In genomic region chr2:190912731-190913130, GRCh38 we compare ENCODE assay signal across 22 cellular contexts. TPM values are rescaled to one million over a fixed set of nuclear protein-coding genes. Genes with fewer than 3 reads are reported as not detected.
DNase-seq lines count a peak whose midpoint lies in the region; ATAC-seq and TF ChIP-seq lines count a peak whose summit lies in the region.
"Had no signal": no experiment of that assay in that cellular context is flagged by ENCODE, and none has a peak within 500 bp of the region (broad histone marks: within the 10 kb centered on the region; RNA-seq: fewer than 3 reads in every experiment).

No MANE protein-coding gene starts in this region.

- H3K4me1 Mint-ChIP-seq in nephron progenitor cell = no peaks in the 10 kb centered on the region

- intact Hi-C loops in left ventricle myocardium superior (cut with micrococcal nuclease) = no loop called here

- H3K27ac Mint-ChIP-seq in nephron progenitor cell = no peak overlapping the region
- H3K27ac Mint-ChIP-seq: CD4-positive, alpha-beta T cell had no signal

- no peak for ATAC-seq in left ventricle myocardium superior
- ATAC-seq: gastrocnemius medialis had no signal

- H3K36me3 ChIP-seq in BE2C = peaks cover 24% of the 10 kb centered on the region

- H3K36me3 Mint-ChIP-seq in nephron progenitor cell (ENCODE audit: low read depth) = peaks cover 36% of the 10 kb centered on the region

- TF ChIP-seq CTCF in nephron progenitor cell (IDR thresholded peaks at IDR 0.05) = no peak
- TF ChIP-seq CTCF in BE2C (IDR thresholded peaks at IDR 0.05; ENCODE audit: low read depth, low read length) = no peak

- H3K9me3 Mint-ChIP-seq in nephron progenitor cell = no peaks in the 10 kb centered on the region
- H3K9me3 Mint-ChIP-seq: CD4-positive, alpha-beta T cell; IgD-negative memory B cell had no signal

- no peak overlapping the region for H3K4me3 Mint-ChIP-seq in nephron progenitor cell
- H3K4me3 Mint-ChIP-seq: CD4-positive, alpha-beta T cell; IgD-negative memory B cell had no signal

- H3K27me3 ChIP-seq in BE2C = no peaks in the 10 kb centered on the region
- H3K27me3 ChIP-seq: adrenal gland, gastrocnemius medialis, sigmoid colon had no signal

- peak; percentile 73 for DNase-seq in A172 (ENCODE audit: low spot score)
- DNase-seq in EL = peak; percentile 57
- DNase-seq in RPMI7951 (ENCODE audit: low read depth) = peak; percentile 47
- peak; percentile 28 for DNase-seq in fibroblast of peridontal ligament (ENCODE audit: extremely low read depth)
- no peak for DNase-seq in nephron progenitor cell
- no peak for DNase-seq in BE2C
- DNase-seq in left ventricle myocardium superior = no peak
- no peak for DNase-seq in stimulated activated naive CD4-positive, alpha-beta T cell treated with Interleukin-2 at 50 U/mL for 16 hours (lab: John Stamatoyannopoulos, UW)
- DNase-seq: activated effector memory CD4-positive, alpha-beta T cell treated with anti-CD3 and anti-CD28 coated beads, Interleukin-2, amount 50 U/mL, for 16 hours; CD4-positive, alpha-beta T cell; gastrocnemius medialis; islet precursor cell; MM.1S; NCI-H1436; NCI-H524 treated with DMSO at 0.1 percent for 48 hours; posterior cingulate gyrus; RPMI8226; sigmoid colon; substantia nigra had no signal

- no peaks in the 10 kb centered on the region for H3K27me3 Mint-ChIP-seq in nephron progenitor cell (ENCODE audit: low read depth, poor library complexity)
- H3K27me3 Mint-ChIP-seq: CD4-positive, alpha-beta T cell; IgD-negative memory B cell had no signal

- H3K4me3 ChIP-seq in BE2C (ENCODE audit: low read depth, low read length) = no peak overlapping the region
- H3K4me3 ChIP-seq: adrenal gland, gastrocnemius medialis, GM12878, sigmoid colon had no signal

- H3K9me3 ChIP-seq in BE2C = no peaks in the 10 kb centered on the region
- H3K9me3 ChIP-seq: adrenal gland, gastrocnemius medialis, sigmoid colon had no signal

- H3K4me1 ChIP-seq in BE2C = peaks cover 3% of the 10 kb centered on the region; the same call in 1 of the 2 replicates
- H3K4me1 ChIP-seq: gastrocnemius medialis had no signal

RNA-seq across cellular contexts. Expression of gene GLS, which starts 32.1 kb away (rescaled TPM):
- total RNA-seq in A172 (2014; rRNA removed; shearing (Covaris generic)) = 221 and 233 TPM in 2 replicates
- 108 and 128 TPM in 2 replicates for total RNA-seq in RPMI7951 (2014; rRNA removed; shearing (Covaris generic))
- 56.2 TPM for polyA plus RNA-seq in BE2C (2012; ENCODE audit: insufficient read depth, insufficient read length, low read depth)
- 52.2 TPM for total RNA-seq in left ventricle myocardium superior

Comparison
In these comparisons a context has a peak if more than half of its experiments do, and no peak if none do; other contexts are left out.
1. DNase-seq: peak in A172 (single experiment), EL (single experiment), RPMI7951 (single experiment) and fibroblast of peridontal ligament (single experiment); none in nephron progenitor cell (single experiment), BE2C (single experiment), left ventricle myocardium superior (single experiment) and stimulated activated naive CD4-positive, alpha-beta T cell treated with Interleukin-2 at 50 U/mL for 16 hours (single experiment).